In the genomic region with DNA sequence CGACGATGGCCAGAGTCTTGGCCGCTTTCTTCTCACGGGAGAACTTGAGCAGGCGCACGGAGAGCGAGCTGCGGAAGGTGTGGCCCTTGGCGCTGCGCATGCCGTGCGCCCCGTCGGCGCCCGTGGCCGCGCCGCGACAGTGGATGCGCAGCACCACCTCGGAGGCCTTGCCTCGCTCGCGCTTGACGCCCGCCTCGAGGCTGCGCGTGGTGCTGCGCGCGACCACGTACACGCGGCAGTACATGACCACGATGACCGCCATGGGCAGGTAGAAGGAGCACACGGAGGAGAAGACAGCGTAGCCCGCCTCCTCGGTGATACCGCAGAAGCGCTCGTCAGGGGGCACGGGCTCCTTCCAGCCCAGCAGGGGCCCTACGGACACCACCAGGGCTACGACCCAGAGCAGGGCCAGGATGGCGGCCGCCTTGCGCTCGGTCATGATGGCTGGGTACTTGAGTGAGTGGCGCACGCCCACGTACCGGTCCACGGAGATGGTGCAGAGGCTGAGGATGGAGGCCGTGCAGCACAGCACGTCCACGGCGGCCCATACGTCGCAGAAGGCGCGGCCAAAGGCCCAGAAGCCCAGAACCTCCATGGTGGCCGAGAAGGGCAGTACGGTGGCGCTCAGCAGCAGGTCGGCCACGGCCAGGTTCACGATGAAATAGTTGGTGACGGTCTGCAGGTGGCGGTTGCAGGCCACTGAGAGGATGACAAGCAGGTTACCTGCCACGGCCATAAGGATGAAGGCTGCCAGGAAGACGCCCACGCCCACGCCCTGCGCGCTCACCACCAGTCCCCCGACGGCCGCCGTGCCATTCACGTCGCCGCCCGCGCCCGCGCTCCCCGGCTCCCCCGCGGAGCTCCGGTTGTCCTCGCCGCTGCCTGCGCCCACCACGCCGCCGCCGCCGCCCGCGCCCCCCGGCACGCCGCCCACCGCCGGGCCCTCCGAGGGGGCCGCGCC, we compare ENCODE assay signal across 1 cellular context.
TF ChIP-seq lines count a peak whose summit lies in the region.

No MANE protein-coding gene starts in this region.

TF ChIP-seq in endothelial cell of umbilical vein, 7 proteins besides CTCF, POLR2A, EP300 and RAD21:
- no peak for TF ChIP-seq POLR2AphosphoS5 (IDR thresholded peaks at IDR 0.05; ENCODE audit: insufficient read depth, low read depth, low read length)
- peak; percentile 55 for TF ChIP-seq EZH2 (IDR thresholded peaks at IDR 0.05; ENCODE audit: borderline replicate concordance, low read depth, low read length, severe bottlenecking)
TF ChIP-seq in endothelial cell of umbilical vein: peak in this region for 1.
